1 cellular context compared by ENCODE assay signal in genomic region chr22:46251816-46252380, GRCh38.
TF ChIP-seq lines count a peak whose summit lies in the region.

No MANE protein-coding gene starts in this region.

TF ChIP-seq in GM12878, 131 proteins besides CTCF, POLR2A, EP300 and RAD21:
- TF ChIP-seq SMAD5 (IDR thresholded peaks at IDR 0.05; ENCODE audit: low read depth) (no peak), ZBTB4 (CRISPR knock-in tag; IDR thresholded peaks at IDR 0.05) (no peak), TAF1 (IDR thresholded peaks at IDR 0.05; ENCODE audit: borderline replicate concordance, low read depth, low read length) (no peak), TCF3 (IDR thresholded peaks at IDR 0.05; ENCODE audit: borderline replicate concordance, insufficient read depth, low read depth, low read length) (no peak), MYB (IDR thresholded peaks at IDR 0.05; ENCODE audit: borderline replicate concordance, low read depth, low read length) (no peak), SP1 (IDR thresholded peaks at IDR 0.05; ENCODE audit: low read depth, low read length) (no peak)
- TF ChIP-seq, protein P1, sequence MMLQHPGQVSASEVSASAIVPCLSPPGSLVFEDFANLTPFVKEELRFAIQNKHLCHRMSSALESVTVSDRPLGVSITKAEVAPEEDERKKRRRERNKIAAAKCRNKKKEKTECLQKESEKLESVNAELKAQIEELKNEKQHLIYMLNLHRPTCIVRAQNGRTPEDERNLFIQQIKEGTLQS (IDR thresholded peaks at IDR 0.05; ENCODE audit: borderline replicate concordance, extremely low read depth, low read depth, low read length), result no peak
- TF ChIP-seq, protein P2, sequence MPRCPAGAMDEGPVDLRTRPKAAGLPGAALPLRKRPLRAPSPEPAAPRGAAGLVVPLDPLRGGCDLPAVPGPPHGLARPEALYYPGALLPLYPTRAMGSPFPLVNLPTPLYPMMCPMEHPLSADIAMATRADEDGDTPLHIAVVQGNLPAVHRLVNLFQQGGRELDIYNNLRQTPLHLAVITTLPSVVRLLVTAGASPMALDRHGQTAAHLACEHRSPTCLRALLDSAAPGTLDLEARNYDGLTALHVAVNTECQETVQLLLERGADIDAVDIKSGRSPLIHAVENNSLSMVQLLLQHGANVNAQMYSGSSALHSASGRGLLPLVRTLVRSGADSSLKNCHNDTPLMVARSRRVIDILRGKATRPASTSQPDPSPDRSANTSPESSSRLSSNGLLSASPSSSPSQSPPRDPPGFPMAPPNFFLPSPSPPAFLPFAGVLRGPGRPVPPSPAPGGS (IDR thresholded peaks at IDR 0.05; ENCODE audit: borderline replicate concordance, insufficient read depth, low read depth, low read length, poor library complexity, severe bottlenecking), result no peak
